Comparison of ENCODE assay signal across 29 cellular contexts in the genomic region with DNA sequence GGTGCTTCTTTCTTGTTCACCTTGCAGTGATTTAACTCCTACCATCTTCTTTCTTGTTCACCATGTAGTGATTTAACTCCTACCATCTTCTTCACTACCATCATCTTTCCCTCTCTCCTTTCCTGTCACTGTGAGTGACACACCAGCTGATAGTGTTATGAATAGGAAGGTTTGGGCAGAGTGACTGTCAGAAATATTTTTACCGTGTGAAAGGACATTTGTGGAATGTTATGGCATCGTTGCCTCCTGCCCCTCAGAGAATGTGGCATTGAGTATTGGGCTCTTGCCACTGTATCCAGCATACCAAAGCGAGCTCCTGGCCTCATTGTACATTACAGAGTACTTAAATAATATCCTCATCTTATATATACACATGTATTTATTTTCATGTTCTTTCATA.
"Had no signal": no experiment of that assay in that cellular context is flagged by ENCODE, and none has a peak within 500 bp of the region (broad histone marks: within the 10 kb centered on the region; RNA-seq: fewer than 3 reads in every experiment).

No MANE protein-coding gene starts in this region.

- H3K27me3 ChIP-seq: neural progenitor cell, ovary, suprapubic skin, testis, tibial artery, transverse colon, upper lobe of left lung, vagina had no signal

- H3K27ac ChIP-seq: neural progenitor cell, ovary, parathyroid adenoma, skin epidermis, spleen, suprapubic skin, testis, tibial artery, transverse colon, upper lobe of left lung, vagina had no signal

- H3K9ac ChIP-seq: neural progenitor cell, parathyroid adenoma had no signal

- H3K36me3 ChIP-seq: neural progenitor cell, ovary, spleen, suprapubic skin, tibial artery, transverse colon, upper lobe of left lung, vagina had no signal

- H3K4me3 ChIP-seq: neural progenitor cell, ovary, skin epidermis, smooth muscle cell, spleen, suprapubic skin, testis, tibial artery, transverse colon, upper lobe of left lung, vagina had no signal

- ATAC-seq: naive thymus-derived CD4-positive, alpha-beta T cell; natural killer cell; right cardiac atrium; sciatic nerve; stimulated activated memory B cell treated with anti-CD40 and anti-IgM and Interleukin-4, amounts not matched to agents 10 μg/mL and 1 μg/mL and 100 μg/mL, for 72 hours; stimulated activated naive CD8-positive, alpha-beta T cell treated with anti-CD3 and anti-CD28 coated beads, Interleukin-15, amount 100 ng/mL, for 72 hours; stimulated activated naive CD8-positive, alpha-beta T cell treated with anti-CD3 and anti-CD28 coated beads, Interleukin-15, Interleukin-2, amounts not matched to agents 100 U/mL and 50 U/mL, for 24 hours had no signal

- H3K4me1 ChIP-seq: neural progenitor cell, parathyroid adenoma, spleen, suprapubic skin, testis, tibial artery, transverse colon, upper lobe of left lung, vagina had no signal

- DNase-seq: naive thymus-derived CD4-positive, alpha-beta T cell; natural killer cell; occipital lobe; ovary; posterior cingulate gyrus; right cardiac atrium; spleen; stimulated activated CD4-positive, alpha-beta T cell treated with anti-CD3 and anti-CD28 coated beads, Interleukin-12 subunit alpha, Interleukin-12 subunit beta, amount 100 ng/mL, for 4 hours; stimulated activated CD4-positive, alpha-beta T cell treated with anti-CD3 and anti-CD28 coated beads, Interleukin-1b, Interleukin-23, amount 100 ng/mL, for 48 hours; stimulated activated CD4-positive, alpha-beta T cell treated with anti-CD3 and anti-CD28 coated beads, Interleukin-4, amount 100 ng/mL, for 1 hour; stimulated activated CD4-positive, alpha-beta T cell treated with anti-CD3 and anti-CD28 coated beads, Interleukin-4, amount 100 ng/mL, for 4 hours; stimulated activated CD8-positive, alpha-beta memory T cell treated with anti-CD3 and anti-CD28 coated beads, Interleukin-4, amount 100 ng/mL, for 48 hours; stimulated activated naive CD4-positive, alpha-beta T cell; stimulated activated naive CD8-positive, alpha-beta T cell treated with anti-CD3 and anti-CD28 coated beads, Interleukin-15, amount 100 ng/mL, for 72 hours; stimulated activated naive CD8-positive, alpha-beta T cell treated with anti-CD3 and anti-CD28 coated beads, Interleukin-15, Interleukin-2, amounts not matched to agents 100 U/mL and 50 U/mL, for 24 hours; substantia nigra; testis; tibial artery; transverse colon; upper lobe of left lung had no signal

- FAIRE-seq: urothelium cell line had no signal

- H3K9me3 ChIP-seq: ovary, spleen, suprapubic skin, testis, tibial artery, transverse colon, upper lobe of left lung, vagina had no signal
